ENCODE assay signal across 1 cellular context in the genomic region with DNA sequence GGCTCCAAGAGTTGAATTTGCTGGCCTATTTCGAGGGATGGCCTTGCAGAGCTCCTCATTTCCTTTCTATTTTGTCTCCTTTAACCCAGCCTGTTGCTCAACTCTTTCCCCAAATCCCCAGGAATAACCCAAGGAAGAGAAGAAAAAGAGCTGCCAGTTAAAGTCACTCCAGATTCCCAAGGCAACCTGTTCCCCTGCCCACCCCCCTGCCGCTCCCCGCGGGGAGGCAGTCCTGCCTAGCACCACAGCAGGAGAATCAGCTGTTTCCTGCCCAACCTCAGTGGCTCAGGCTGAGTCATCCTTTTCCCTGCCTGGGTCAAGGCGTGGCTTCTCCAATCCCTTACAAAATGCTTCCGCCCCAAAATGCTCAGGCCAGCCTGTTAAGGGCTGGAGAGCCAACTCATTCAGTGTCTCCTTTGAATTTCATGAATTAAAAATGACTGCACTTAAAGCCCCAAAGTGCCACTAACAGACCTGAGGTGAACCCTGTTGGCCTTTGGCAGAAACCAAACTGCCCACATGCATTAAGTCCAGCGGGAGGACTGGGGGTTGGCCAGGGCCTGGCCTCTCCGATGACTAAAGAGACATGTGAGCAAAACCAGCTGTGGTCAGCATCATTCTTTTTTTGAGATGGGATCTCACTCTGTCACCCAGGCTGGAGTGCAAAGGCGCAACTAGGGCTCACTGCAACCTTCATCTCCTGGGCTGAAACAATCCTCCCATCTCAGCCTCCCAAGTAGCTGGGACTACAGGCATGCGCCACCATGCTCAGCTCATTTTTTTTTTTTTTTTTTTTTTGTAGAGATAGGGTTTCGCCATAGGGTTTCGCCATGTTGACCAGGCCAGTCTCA.
TF ChIP-seq lines count a peak whose summit lies in the region.

No MANE protein-coding gene starts in this region.

TF ChIP-seq in HepG2, 621 proteins besides CTCF, POLR2A, EP300 and RAD21 (continued from another document):
- TF ChIP-seq, protein P1, sequence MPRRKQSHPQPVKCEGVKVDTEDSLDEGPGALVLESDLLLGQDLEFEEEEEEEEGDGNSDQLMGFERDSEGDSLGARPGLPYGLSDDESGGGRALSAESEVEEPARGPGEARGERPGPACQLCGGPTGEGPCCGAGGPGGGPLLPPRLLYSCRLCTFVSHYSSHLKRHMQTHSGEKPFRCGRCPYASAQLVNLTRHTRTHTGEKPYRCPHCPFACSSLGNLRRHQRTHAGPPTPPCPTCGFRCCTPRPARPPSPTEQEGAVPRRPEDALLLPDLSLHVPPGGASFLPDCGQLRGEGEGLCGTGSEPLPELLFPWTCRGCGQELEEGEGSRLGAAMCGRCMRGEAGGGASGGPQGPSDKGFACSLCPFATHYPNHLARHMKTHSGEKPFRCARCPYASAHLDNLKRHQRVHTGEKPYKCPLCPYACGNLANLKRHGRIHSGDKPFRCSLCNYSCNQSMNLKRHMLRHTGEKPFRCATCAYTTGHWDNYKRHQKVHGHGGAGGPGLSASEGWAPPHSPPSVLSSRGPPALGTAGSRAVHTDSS (CRISPR knock-in tag; conservative IDR thresholded peaks at IDR 0.05), result no peak
- no peak for TF ChIP-seq KLF16 (CRISPR knock-in tag; IDR thresholded peaks at IDR 0.05)
- no peak for TF ChIP-seq GTF3A (CRISPR knock-in tag; conservative IDR thresholded peaks at IDR 0.05)
- TF ChIP-seq FOSL2 (CRISPR knock-in tag; IDR thresholded peaks at IDR 0.05), result peak; percentile 95
- TF ChIP-seq SIX4 (CRISPR knock-in tag; IDR thresholded peaks at IDR 0.05), result no peak
- TF ChIP-seq ZNF431 (CRISPR knock-in tag; IDR thresholded peaks at IDR 0.05; ENCODE audit: borderline replicate concordance, low read depth), result no peak
- TF ChIP-seq, protein P2, sequence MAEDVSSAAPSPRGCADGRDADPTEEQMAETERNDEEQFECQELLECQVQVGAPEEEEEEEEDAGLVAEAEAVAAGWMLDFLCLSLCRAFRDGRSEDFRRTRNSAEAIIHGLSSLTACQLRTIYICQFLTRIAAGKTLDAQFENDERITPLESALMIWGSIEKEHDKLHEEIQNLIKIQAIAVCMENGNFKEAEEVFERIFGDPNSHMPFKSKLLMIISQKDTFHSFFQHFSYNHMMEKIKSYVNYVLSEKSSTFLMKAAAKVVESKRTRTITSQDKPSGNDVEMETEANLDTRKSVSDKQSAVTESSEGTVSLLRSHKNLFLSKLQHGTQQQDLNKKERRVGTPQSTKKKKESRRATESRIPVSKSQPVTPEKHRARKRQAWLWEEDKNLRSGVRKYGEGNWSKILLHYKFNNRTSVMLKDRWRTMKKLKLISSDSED (CRISPR knock-in tag; IDR thresholded peaks at IDR 0.05), result no peak
- no peak for TF ChIP-seq KLF6 (CRISPR knock-in tag; IDR thresholded peaks at IDR 0.05)
- TF ChIP-seq ZNF878 (CRISPR knock-in tag; IDR thresholded peaks at IDR 0.05), result no peak
- no peak for TF ChIP-seq ZFY (CRISPR knock-in tag; IDR thresholded peaks at IDR 0.05)
- TF ChIP-seq ZNF251 (CRISPR knock-in tag; IDR thresholded peaks at IDR 0.05), result no peak
- peak; percentile 81 for TF ChIP-seq ETV5 (CRISPR knock-in tag; IDR thresholded peaks at IDR 0.05; ENCODE audit: borderline replicate concordance)
- no peak for TF ChIP-seq ZNF607 (CRISPR knock-in tag; IDR thresholded peaks at IDR 0.05; ENCODE audit: borderline replicate concordance)
- TF ChIP-seq ZNF430 (CRISPR knock-in tag; IDR thresholded peaks at IDR 0.05), result no peak
- TF ChIP-seq ZSCAN9 (CRISPR knock-in tag; IDR thresholded peaks at IDR 0.05; ENCODE audit: borderline replicate concordance), result no peak
- TF ChIP-seq WIZ (CRISPR knock-in tag; IDR thresholded peaks at IDR 0.05), result no peak
- TF ChIP-seq, protein P3, sequence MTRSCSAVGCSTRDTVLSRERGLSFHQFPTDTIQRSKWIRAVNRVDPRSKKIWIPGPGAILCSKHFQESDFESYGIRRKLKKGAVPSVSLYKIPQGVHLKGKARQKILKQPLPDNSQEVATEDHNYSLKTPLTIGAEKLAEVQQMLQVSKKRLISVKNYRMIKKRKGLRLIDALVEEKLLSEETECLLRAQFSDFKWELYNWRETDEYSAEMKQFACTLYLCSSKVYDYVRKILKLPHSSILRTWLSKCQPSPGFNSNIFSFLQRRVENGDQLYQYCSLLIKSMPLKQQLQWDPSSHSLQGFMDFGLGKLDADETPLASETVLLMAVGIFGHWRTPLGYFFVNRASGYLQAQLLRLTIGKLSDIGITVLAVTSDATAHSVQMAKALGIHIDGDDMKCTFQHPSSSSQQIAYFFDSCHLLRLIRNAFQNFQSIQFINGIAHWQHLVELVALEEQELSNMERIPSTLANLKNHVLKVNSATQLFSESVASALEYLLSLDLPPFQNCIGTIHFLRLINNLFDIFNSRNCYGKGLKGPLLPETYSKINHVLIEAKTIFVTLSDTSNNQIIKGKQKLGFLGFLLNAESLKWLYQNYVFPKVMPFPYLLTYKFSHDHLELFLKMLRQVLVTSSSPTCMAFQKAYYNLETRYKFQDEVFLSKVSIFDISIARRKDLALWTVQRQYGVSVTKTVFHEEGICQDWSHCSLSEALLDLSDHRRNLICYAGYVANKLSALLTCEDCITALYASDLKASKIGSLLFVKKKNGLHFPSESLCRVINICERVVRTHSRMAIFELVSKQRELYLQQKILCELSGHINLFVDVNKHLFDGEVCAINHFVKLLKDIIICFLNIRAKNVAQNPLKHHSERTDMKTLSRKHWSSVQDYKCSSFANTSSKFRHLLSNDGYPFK (CRISPR knock-in tag; IDR thresholded peaks at IDR 0.05; ENCODE audit: borderline replicate concordance), result no peak
- no peak for TF ChIP-seq KMT2A (CRISPR knock-in tag; IDR thresholded peaks at IDR 0.05)
- TF ChIP-seq ZBTB21 (CRISPR knock-in tag; IDR thresholded peaks at IDR 0.05), result no peak
- no peak for TF ChIP-seq ZNF792 (CRISPR knock-in tag; IDR thresholded peaks at IDR 0.05)
